ENCODE assay signal across 24 cellular contexts in the genomic region with DNA sequence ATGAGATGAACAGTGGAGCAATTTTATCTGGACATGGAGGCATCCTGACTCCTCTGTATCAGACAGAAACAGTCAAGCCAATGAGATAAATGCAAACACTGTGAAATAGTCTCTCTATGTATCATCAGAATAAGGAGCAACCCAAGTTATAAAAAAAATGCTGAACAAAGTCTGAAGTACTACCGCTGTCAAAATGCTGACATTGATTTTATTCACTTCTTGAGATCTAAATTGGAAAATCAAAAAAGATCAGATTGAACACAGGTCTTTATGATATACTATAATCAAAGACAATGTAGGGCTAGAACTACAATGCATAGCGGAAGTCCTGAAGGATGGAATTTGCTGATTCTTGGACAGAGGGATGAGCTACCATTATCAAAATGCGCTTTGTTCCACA.
"Had no signal": no experiment of that assay in that cellular context is flagged by ENCODE, and none has a peak within 500 bp of the region (broad histone marks: within the 10 kb centered on the region; RNA-seq: fewer than 3 reads in every experiment).

No MANE protein-coding gene starts in this region.

- H3K27ac ChIP-seq: left lung, lower lobe of right lung, right atrium auricular region, sigmoid colon, spleen, suprapubic skin, thoracic aorta, tibial artery, upper lobe of right lung had no signal

- ATAC-seq: left colon; left lung; lower lobe of right lung; naive thymus-derived CD8-positive, alpha-beta T cell; stimulated activated effector memory CD8-positive, alpha-beta T cell treated with anti-CD3 and anti-CD28 coated beads, Interleukin-12 subunit alpha, Interleukin-12 subunit beta, amount 100 ng/mL, for 72 hours; upper lobe of right lung had no signal

- H3K36me3 ChIP-seq: left lung, lower lobe of right lung, right atrium auricular region, sigmoid colon, spleen, suprapubic skin, thoracic aorta, tibial artery, upper lobe of right lung had no signal

- H3K4me3 ChIP-seq: left lung, lower lobe of right lung, right atrium auricular region, sigmoid colon, spleen, suprapubic skin, thoracic aorta, tibial artery, upper lobe of right lung had no signal

- H3K27me3 ChIP-seq: left lung, right atrium auricular region, sigmoid colon, spleen, suprapubic skin, tibial artery, upper lobe of right lung had no signal

- DNase-seq: hypothalamus; immature natural killer cell; kidney; left colon; left lung; lower lobe of right lung; mammary epithelial cell; mesenchymal stem cell; naive thymus-derived CD8-positive, alpha-beta T cell; nucleus accumbens; sigmoid colon; small intestine; spleen; stimulated activated CD4-positive, alpha-beta T cell treated with anti-CD3 and anti-CD28 coated beads, Interleukin-4, amount 100 ng/mL, for 24 hours; stimulated activated naive CD4-positive, alpha-beta T cell; tibial artery; trophoblast cell; upper lobe of right lung had no signal

- FAIRE-seq: islet of Langerhans, kidney, small intestine, urothelium cell line had no signal

- H3K4me1 ChIP-seq: left lung, lower lobe of right lung, right atrium auricular region, sigmoid colon, spleen, suprapubic skin, tibial artery, upper lobe of right lung had no signal

- H3K9me3 ChIP-seq: left lung, lower lobe of right lung, right atrium auricular region, sigmoid colon, spleen, suprapubic skin, thoracic aorta, tibial artery, upper lobe of right lung had no signal
